Comparison of ENCODE assay signal across 18 cellular contexts in genomic region chr7:5758286-5758685, GRCh38. TPM values are rescaled to one million over a fixed set of nuclear protein-coding genes. Genes with fewer than 3 reads are reported as not detected.
DNase-seq lines count a peak whose midpoint lies in the region; ATAC-seq and TF ChIP-seq lines count a peak whose summit lies in the region.
"Had no signal": no experiment of that assay in that cellular context is flagged by ENCODE, and none has a peak within 500 bp of the region (broad histone marks: within the 10 kb centered on the region; RNA-seq: fewer than 3 reads in every experiment).

No MANE protein-coding gene starts in this region.

- H3K27ac ChIP-seq in OCI-LY7 (ENCODE audit: low read depth, low read length, poor library complexity, severe bottlenecking) (no peak overlapping the region), testis (no peak overlapping the region)

- no peak overlapping the region for H3K4me3 Mint-ChIP-seq in CD14-positive monocyte
- H3K4me3 Mint-ChIP-seq in dendritic cell treated with granulocyte-macrophage colony-stimulating factor and Interleukin-4, amounts not matched to agents 40 ng/mL and 50 ng/mL, for 4 days, result no peak overlapping the region
- H3K4me3 Mint-ChIP-seq in endothelial cell (ENCODE audit: unreplicated experiment), result no peak overlapping the region
- H3K4me3 Mint-ChIP-seq: B cell had no signal

- intact Hi-C loops in CD14-positive monocyte (cut with micrococcal nuclease), result no loop called here
- intact Hi-C loops in OCI-LY7 (cut with micrococcal nuclease; ENCODE audit: unreplicated experiment), result no loop called here
- intact Hi-C loops in dendritic cell treated with granulocyte-macrophage colony-stimulating factor and Interleukin-4, amounts not matched to agents 40 ng/mL and 50 ng/mL, for 4 days (cut with micrococcal nuclease), result no loop called here
- intact Hi-C loops in sciatic nerve (cut with DNase I), result no loop called here
- intact Hi-C loops in testis (cut with DNase I; ENCODE audit: low total_unique reads), result no loop called here

- H3K9me3 ChIP-seq in OCI-LY7 (ENCODE audit: low read length) (no peaks in the 10 kb centered on the region), testis (no peaks in the 10 kb centered on the region)

- H3K27ac Mint-ChIP-seq in CD14-positive monocyte (peak overlapping the region; percentile 43 to 82 (median 69)), endothelial cell (ENCODE audit: unreplicated experiment) (no peak overlapping the region)
- H3K27ac Mint-ChIP-seq in dendritic cell treated with granulocyte-macrophage colony-stimulating factor and Interleukin-4, amounts not matched to agents 40 ng/mL and 50 ng/mL, for 4 days, result peak overlapping the region; percentile 51
- H3K27ac Mint-ChIP-seq: B cell had no signal

- H3K4me2 ChIP-seq in OCI-LY7 (ENCODE audit: low read length), result no peak overlapping the region

- H3K27me3 Mint-ChIP-seq in CD14-positive monocyte (ENCODE audit: low read depth in 3 of 3), result no peaks in the 10 kb centered on the region
- H3K27me3 Mint-ChIP-seq in dendritic cell treated with granulocyte-macrophage colony-stimulating factor and Interleukin-4, amounts not matched to agents 40 ng/mL and 50 ng/mL, for 4 days, result no peaks in the 10 kb centered on the region
- H3K27me3 Mint-ChIP-seq in endothelial cell (ENCODE audit: unreplicated experiment), result no peaks in the 10 kb centered on the region
- H3K27me3 Mint-ChIP-seq: B cell had no signal

- H3K36me3 Mint-ChIP-seq in CD14-positive monocyte (peaks cover 31 to 41% of the 10 kb centered on the region in 2 donors), endothelial cell (ENCODE audit: low read depth, unreplicated experiment) (peaks cover 17% of the 10 kb centered on the region)
- peaks cover 50% of the 10 kb centered on the region for H3K36me3 Mint-ChIP-seq in dendritic cell treated with granulocyte-macrophage colony-stimulating factor and Interleukin-4, amounts not matched to agents 40 ng/mL and 50 ng/mL, for 4 days (ENCODE audit: low read depth)

- CTCF ChIA-PET in OCI-LY7 (lab: Charles Lee; ENCODE audit: unreplicated experiment), result no interaction called here

- no peak for TF ChIP-seq POLR2A in testis (IDR thresholded peaks at IDR 0.05)

- no peaks in the 10 kb centered on the region; the same call in 1 of the 2 replicates for H3K79me2 ChIP-seq in OCI-LY7 (ENCODE audit: insufficient read depth, low read depth, low read length)

- H3K9me2 ChIP-seq in OCI-LY7 (ENCODE audit: insufficient read depth, low read length), result no peaks in the 10 kb centered on the region

- 98% methylated on average over 3 of the region's 3 CpGs for WGBS in testis, 2 donors

- peak; percentile 53 for ATAC-seq in sciatic nerve

- H4K20me1 ChIP-seq in OCI-LY7 (ENCODE audit: insufficient read depth, low read length), result no peaks in the 10 kb centered on the region

- H3K4me1 ChIP-seq in OCI-LY7 (ENCODE audit: insufficient read depth, low read length, poor library complexity, severe bottlenecking) (no peaks in the 10 kb centered on the region), testis (no peaks in the 10 kb centered on the region)

- POLR2A ChIA-PET in OCI-LY7 (lab: Charles Lee), result interaction anchor here (1.2 kb wide), 1 partner anchor 17 kb away, joined by 3 read pairs; no protein-coding TSS in a partner anchor

- no peaks in the 10 kb centered on the region for H3K9me3 Mint-ChIP-seq in CD14-positive monocyte
- no peaks in the 10 kb centered on the region for H3K9me3 Mint-ChIP-seq in dendritic cell treated with granulocyte-macrophage colony-stimulating factor and Interleukin-4, amounts not matched to agents 40 ng/mL and 50 ng/mL, for 4 days
- no peaks in the 10 kb centered on the region for H3K9me3 Mint-ChIP-seq in endothelial cell (ENCODE audit: unreplicated experiment)

- BruUV-seq in OCI-LY7 (replicated peaks; lab: Mats Ljungman, UMichigan), result TSS peak; percentile 16

- peaks cover 35% of the 10 kb centered on the region for H3K36me3 ChIP-seq in OCI-LY7 (ENCODE audit: insufficient read depth, low read length)
- H3K36me3 ChIP-seq in testis (ENCODE audit: low read depth, missing control alignments), result no peaks in the 10 kb centered on the region

- DNase-seq in CD14-positive monocyte (ENCODE audit: low spot score), result no peak
- no peak for DNase-seq in OCI-LY7 (ENCODE audit: low spot score)
- no peak for DNase-seq in sciatic nerve (ENCODE audit: low spot score)
- DNase-seq in NCI-H69 (lab: John Stamatoyannopoulos, UW), result no peak
- DNase-seq in activated naive CD4-positive, alpha-beta T cell (lab: John Stamatoyannopoulos, UW), result no peak
- DNase-seq in endothelial cell (ENCODE audit: low spot score), result no peak
- no peak for DNase-seq in testis
- DNase-seq: EL; NCI-H1105 treated with DMSO at 0.1 percent for 48 hours; NCI-H2029 treated with DMSO at 0.1 percent for 48 hours; NCI-H226; NCI-H510A treated with DMSO at 0.1 percent for 48 hours; NCI-H774; NK-92 treated with Interleukin-12 subunit alpha and Interleukin-12 subunit beta, amount 100 ng/mL, for 24 hours; OCI-M1; Right ventricle myocardium superior had no signal

- no peak overlapping the region for H2AFZ ChIP-seq in OCI-LY7 (ENCODE audit: low read length)

- peaks cover 32% of the 10 kb centered on the region for H3K4me1 Mint-ChIP-seq in CD14-positive monocyte
- peaks cover 29% of the 10 kb centered on the region for H3K4me1 Mint-ChIP-seq in dendritic cell treated with granulocyte-macrophage colony-stimulating factor and Interleukin-4, amounts not matched to agents 40 ng/mL and 50 ng/mL, for 4 days (ENCODE audit: low read depth)
- H3K4me1 Mint-ChIP-seq in endothelial cell (ENCODE audit: unreplicated experiment), result no peaks in the 10 kb centered on the region

- TF ChIP-seq CTCF in CD14-positive monocyte (IDR thresholded peaks at IDR 0.05) (no peak), OCI-LY7 (conservative IDR thresholded peaks at IDR 0.05; ENCODE audit: low read length) (no peak), endothelial cell (IDR thresholded peaks at IDR 0.05; ENCODE audit: unreplicated experiment) (no peak), testis (IDR thresholded peaks at IDR 0.05) (no peak)

- H3K4me3 ChIP-seq in OCI-LY7 (ENCODE audit: low read depth, low read length, poor library complexity, severe bottlenecking) (no peak overlapping the region), testis (no peak overlapping the region)

- H3K27me3 ChIP-seq in testis, result no peaks in the 10 kb centered on the region

RNA-seq across cellular contexts. Expression of gene RNF216, which starts 23.2 kb away (rescaled TPM):
- polyA plus RNA-seq in CD14-positive monocyte, result 10 to 100 TPM; 11.8 to 14.8 TPM
- total RNA-seq in OCI-LY7 (2014; rRNA removed; shearing (Covaris generic)), result 28.6 and 29.4 TPM in 2 replicates
- total RNA-seq in OCI-LY7 (2022), result 29.8 and 32.6 TPM in 2 replicates
- total RNA-seq in sciatic nerve, result 41.7 TPM
- total RNA-seq in endothelial cell (ENCODE audit: unreplicated experiment), result 40.8 TPM
- total RNA-seq in testis, result 100 to 1,000 TPM in 1 of 2 donors, 10 to 100 TPM in 1; 96.4 to 112 TPM
- 78.6 TPM for polyA plus RNA-seq in testis (ENCODE audit: insufficient read depth, low read depth, low replicate concordance)
